18 cellular contexts compared by ENCODE assay signal in genomic region chr4:37438880-37439279, GRCh38.
"Had no signal": no experiment of that assay in that cellular context is flagged by ENCODE, and none has a peak within 500 bp of the region (broad histone marks: within the 10 kb centered on the region; RNA-seq: fewer than 3 reads in every experiment).

No MANE protein-coding gene starts in this region.

- H3K9me3 ChIP-seq: gastroesophageal sphincter, thoracic aorta had no signal

- H3K9me3 Mint-ChIP-seq: activated CD4-positive, alpha-beta memory T cell treated with anti-CD3 and anti-CD28 coated beads, Interleukin-2, amount 10 ng/mL, durations not matched to agents 7 days and 5 days; activated naive CD8-positive, alpha-beta T cell treated with anti-CD3 and anti-CD28 coated beads for 36 hours; activated T-cell treated with anti-CD3 and anti-CD28 coated beads, Interleukin-2, amount 50 U/mL, for 72 hours; nephron progenitor cell had no signal

- H3K27ac Mint-ChIP-seq: activated CD4-positive, alpha-beta memory T cell treated with anti-CD3 and anti-CD28 coated beads, Interleukin-2, amount 10 ng/mL, durations not matched to agents 7 days and 5 days; activated CD4-positive, alpha-beta T cell treated with anti-CD3 and anti-CD28 coated beads for 36 hours; activated naive CD8-positive, alpha-beta T cell treated with anti-CD3 and anti-CD28 coated beads for 36 hours; activated T-cell treated with anti-CD3 and anti-CD28 coated beads, Interleukin-2, amount 50 U/mL, for 72 hours; nephron progenitor cell had no signal

- H3K4me3 Mint-ChIP-seq: activated CD4-positive, alpha-beta memory T cell treated with anti-CD3 and anti-CD28 coated beads, Interleukin-2, amount 10 ng/mL, durations not matched to agents 7 days and 5 days; activated CD4-positive, alpha-beta T cell treated with anti-CD3 and anti-CD28 coated beads for 36 hours; activated naive CD8-positive, alpha-beta T cell treated with anti-CD3 and anti-CD28 coated beads for 36 hours; activated T-cell treated with anti-CD3 and anti-CD28 coated beads, Interleukin-2, amount 50 U/mL, for 72 hours; nephron progenitor cell had no signal

- H3K4me1 ChIP-seq: gastroesophageal sphincter had no signal

- ATAC-seq: activated CD4-positive, alpha-beta T cell treated with anti-CD3 and anti-CD28 coated beads for 36 hours; activated T-cell treated with anti-CD3 and anti-CD28 coated beads, Interleukin-2, amount 50 U/mL, for 72 hours; gastroesophageal sphincter; stimulated activated naive CD8-positive, alpha-beta T cell treated with anti-CD3 and anti-CD28 coated beads, Interleukin-15, Interleukin-2, amounts not matched to agents 100 U/mL and 50 U/mL, for 24 hours had no signal

- H3K36me3 ChIP-seq: gastroesophageal sphincter, thoracic aorta, WERI-Rb-1 had no signal

- FAIRE-seq: endometrium, urothelium cell line had no signal

- DNase-seq: activated CD4-positive, alpha-beta memory T cell treated with anti-CD3 and anti-CD28 coated beads, Interleukin-2, amount 10 ng/mL, durations not matched to agents 7 days and 5 days; activated CD4-positive, alpha-beta T cell treated with anti-CD3 and anti-CD28 coated beads for 36 hours; activated gamma-delta T cell treated with Interleukin-2 at 50 U/mL for 16 hours; activated naive CD8-positive, alpha-beta T cell treated with anti-CD3 and anti-CD28 coated beads for 36 hours; activated T-cell treated with anti-CD3 and anti-CD28 coated beads, Interleukin-2, amount 50 U/mL, for 72 hours; anterior cingulate cortex; dorsolateral prefrontal cortex; mesenchymal stem cell; nephron progenitor cell; stimulated activated CD4-positive, alpha-beta T cell treated with anti-CD3 and anti-CD28 coated beads, Interleukin-4, amount 100 ng/mL, for 1 hour; stimulated activated CD8-positive, alpha-beta memory T cell treated with anti-CD3 and anti-CD28 coated beads, Interleukin-4, amount 100 ng/mL, for 48 hours; stimulated activated naive CD8-positive, alpha-beta T cell treated with anti-CD3 and anti-CD28 coated beads, Interleukin-15, Interleukin-2, amounts not matched to agents 100 U/mL and 50 U/mL, for 24 hours; T-helper 9 cell; WERI-Rb-1 had no signal

- H3K4me1 Mint-ChIP-seq: activated CD4-positive, alpha-beta memory T cell treated with anti-CD3 and anti-CD28 coated beads, Interleukin-2, amount 10 ng/mL, durations not matched to agents 7 days and 5 days; activated CD4-positive, alpha-beta T cell treated with anti-CD3 and anti-CD28 coated beads for 36 hours; activated naive CD8-positive, alpha-beta T cell treated with anti-CD3 and anti-CD28 coated beads for 36 hours had no signal

- H3K27me3 ChIP-seq: dorsolateral prefrontal cortex had no signal

- H3K4me3 ChIP-seq: dorsolateral prefrontal cortex, gastroesophageal sphincter, thoracic aorta had no signal

- H3K27ac ChIP-seq: gastroesophageal sphincter, thoracic aorta, WERI-Rb-1 had no signal
